ENCODE assay signal across 8 cellular contexts in genomic region chr5:73437126-73438047, GRCh38. TPM values are rescaled to one million over a fixed set of nuclear protein-coding genes. Genes with fewer than 3 reads are reported as not detected.
A peak's percentile ranks its signal among the peaks of the same experiment; 100 is the strongest.
DNase-seq lines count a peak whose midpoint lies in the region; ATAC-seq and TF ChIP-seq lines count a peak whose summit lies in the region.

No MANE protein-coding gene starts in this region.

- TF ChIP-seq CTCF in heart left ventricle (IDR thresholded peaks at IDR 0.05) (no peak), foreskin fibroblast (IDR thresholded peaks at IDR 0.05; ENCODE audit: low read depth, low read length) (peak; percentile 56)

- H3K4me3 ChIP-seq in heart left ventricle (peak overlapping the region in 10 of 12 donors; percentile 8 to 33 (median 18)), foreskin fibroblast (ENCODE audit: low read depth in 1 of 2, low read length in 2 of 2) (peak overlapping the region; percentile 19 to 26), rectal smooth muscle tissue (ENCODE audit: low read length) (peak overlapping the region; percentile 20)

- H3K27ac ChIP-seq in heart left ventricle, result no peak overlapping the region
- no peak overlapping the region for H3K27ac ChIP-seq in rectal smooth muscle tissue (ENCODE audit: low read depth, low read length)

- H3K9ac ChIP-seq in rectal smooth muscle tissue (ENCODE audit: low read length), result no peak overlapping the region

- H3K4me3 Mint-ChIP-seq in T-helper 17 cell, result peak overlapping the region; percentile 75

- H3K27me3 Mint-ChIP-seq in T-helper 17 cell, result peaks cover 91% of the 10 kb centered on the region

- H3K27me3 ChIP-seq in heart left ventricle (peaks cover 74 to 100% (median 94%) of the 10 kb centered on the region in 9 donors), rectal smooth muscle tissue (ENCODE audit: control insufficient read depth, insufficient read depth, low read length) (peaks cover 49% of the 10 kb centered on the region)

- TF ChIP-seq POLR2A in heart left ventricle (IDR thresholded peaks at IDR 0.05), result no peak

- H3K9me3 ChIP-seq in heart left ventricle (no peaks in the 10 kb centered on the region), T-helper 17 cell (ENCODE audit: control insufficient read depth, low read length, poor library complexity, severe bottlenecking) (no peaks in the 10 kb centered on the region)

- WGBS in heart left ventricle, 4 donors, result 2 to 3% (median 3%) methylated on average over 53 to 76 of the region's 76 CpGs

- intact Hi-C loops in heart left ventricle (cut with DNase I) (no loop called here), Right ventricle myocardium inferior (cut with DNase I) (no loop called here)

- no peak for DNase-seq in heart left ventricle
- no peak for DNase-seq in Right ventricle myocardium inferior (ENCODE audit: missing footprints)
- DNase-seq in T-helper 17 cell, result no peak
- peak; percentile 59 to 83 for DNase-seq in foreskin fibroblast
- DNase-seq in SK-N-DZ (ENCODE audit: low spot score), result no peak
- no peak for DNase-seq in cerebellar cortex (ENCODE audit: low spot score)

- H3K27ac Mint-ChIP-seq in T-helper 17 cell, result no peak overlapping the region

- peaks cover 10% of the 10 kb centered on the region for H3K4me1 Mint-ChIP-seq in T-helper 17 cell

- H3K4me1 ChIP-seq in heart left ventricle (peaks cover 6 to 22% (median 12%) of the 10 kb centered on the region in 12 donors), rectal smooth muscle tissue (ENCODE audit: control insufficient read depth, insufficient read depth, low read length) (no peaks in the 10 kb centered on the region)

- ATAC-seq in heart left ventricle (peak in 1 of 4 donors; percentile 38), Right ventricle myocardium inferior (no peak), T-helper 17 cell (peak; percentile 39), HG03457 (IDR thresholded peaks at IDR 0.05; ENCODE audit: unreplicated experiment) (no peak)

- peaks cover 3% of the 10 kb centered on the region for H3K36me3 Mint-ChIP-seq in T-helper 17 cell (ENCODE audit: low read depth)

- H3K36me3 ChIP-seq in heart left ventricle (no peaks in the 10 kb centered on the region), rectal smooth muscle tissue (ENCODE audit: control insufficient read depth, insufficient read depth, low read length) (no peaks in the 10 kb centered on the region)

RNA-seq across cellular contexts. Expression of gene FOXD1, which starts 11.2 kb away (rescaled TPM):
- under 1 TPM in 1 of 9 donors, not detected in 8; 0.18 TPM for total RNA-seq in heart left ventricle
- polyA plus RNA-seq in heart left ventricle, result under 1 TPM in 1 of 2 donors, not detected in 1; 0.06 TPM
- total RNA-seq in Right ventricle myocardium inferior, result not detected
- not detected for total RNA-seq in T-helper 17 cell
- 0.93 and 1.1 TPM in 2 replicates for polyA plus RNA-seq in SK-N-DZ (2014; cell fraction: cytosol; rRNA removed)
- polyA plus RNA-seq in SK-N-DZ (2014; cell fraction: nucleus; rRNA removed), result 0.24 and 1.2 TPM in 2 replicates

Comparison
In these comparisons a context has a peak if more than half of its experiments do, and no peak if none do; other contexts are left out.
1. DNase-seq: peak in foreskin fibroblast (2 of 2); none in heart left ventricle (0 of 5), Right ventricle myocardium inferior (single experiment), T-helper 17 cell (0 of 3), SK-N-DZ (single experiment) and cerebellar cortex (single experiment).
2. Peak in every context shown above with its lines, with median percentiles within 50 percentile points of each other: H3K4me3 ChIP-seq.